1 cellular context compared by ENCODE assay signal in genomic region chr2:172232638-172233253, GRCh38.
TF ChIP-seq lines count a peak whose summit lies in the region.

No MANE protein-coding gene starts in this region.

TF ChIP-seq in H1, 55 proteins besides CTCF, POLR2A, EP300 and RAD21 (continued from another document):
- TF ChIP-seq CHD7 (IDR thresholded peaks at IDR 0.05; ENCODE audit: insufficient replicate concordance, low read length) (no peak), CEBPB (IDR thresholded peaks at IDR 0.05; ENCODE audit: low read depth, low read length) (no peak), SAP30 (IDR thresholded peaks at IDR 0.05; ENCODE audit: insufficient read depth, insufficient replicate concordance, low read length) (no peak), SRF (IDR thresholded peaks at IDR 0.05; ENCODE audit: low read depth, low read length) (no peak), BCL11A (IDR thresholded peaks at IDR 0.05; ENCODE audit: low read depth in 2 of 2, low read length in 2 of 2) (no peak), TAF1 (IDR thresholded peaks at IDR 0.05; ENCODE audit: low read depth, low read length) (no peak), SIN3A (conservative IDR thresholded peaks at IDR 0.05 in 1 of 2, IDR thresholded peaks at IDR 0.05 in 1 of 2; ENCODE audit: low read depth in 1 of 2, low read length in 2 of 2) (no peak), KDM4A (IDR thresholded peaks at IDR 0.05; ENCODE audit: low read depth, low read length, severe bottlenecking) (no peak), SP2 (IDR thresholded peaks at IDR 0.05; ENCODE audit: low read length) (no peak)
